Comparison of ENCODE assay signal across 9 cellular contexts in the genomic region with DNA sequence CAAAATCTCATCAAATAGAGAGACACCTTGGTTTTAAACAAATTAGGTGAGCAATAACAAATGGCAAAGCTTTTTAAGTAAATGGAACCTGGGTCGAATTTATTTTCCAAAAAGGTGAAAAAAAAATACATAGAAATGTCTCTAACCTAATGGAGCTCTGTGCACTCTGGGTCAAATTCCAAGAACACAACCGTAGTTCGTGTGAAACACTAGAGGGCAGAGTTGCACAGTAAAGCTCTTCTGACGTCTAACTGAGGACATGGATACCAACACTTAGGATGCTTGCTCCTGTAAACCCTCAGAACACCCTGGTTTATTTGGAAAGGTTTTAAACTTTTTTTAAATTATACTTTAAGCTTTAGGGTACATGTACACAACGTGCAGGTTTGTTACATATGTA. TPM values are rescaled to one million over a fixed set of nuclear protein-coding genes. Genes with fewer than 3 reads are reported as not detected.
DNase-seq lines count a peak whose midpoint lies in the region; ATAC-seq and TF ChIP-seq lines count a peak whose summit lies in the region.
"Had no signal": no experiment of that assay in that cellular context is flagged by ENCODE, and none has a peak within 500 bp of the region (broad histone marks: within the 10 kb centered on the region; RNA-seq: fewer than 3 reads in every experiment).

No MANE protein-coding gene starts in this region.

- TF ChIP-seq POLR2A in gastroesophageal sphincter (IDR thresholded peaks at IDR 0.05), result no peak

- no peaks in the 10 kb centered on the region for H3K27me3 Mint-ChIP-seq in CD4-positive, alpha-beta memory T cell
- H3K27me3 Mint-ChIP-seq in T-helper 17 cell, result no peaks in the 10 kb centered on the region

- DNase-seq in CD4-positive, alpha-beta memory T cell, result peak in 4 of 5 donors; percentile 0 to 10 (median 2)
- DNase-seq in NCI-H1930 (lab: John Stamatoyannopoulos, UW) (peak; percentile 66 to 77), T-helper 17 cell (no peak), globus pallidus (ENCODE audit: low spot score) (peak; percentile 48), renal cortical epithelial cell (ENCODE audit: low read depth) (peak; percentile 72)

- H3K36me3 Mint-ChIP-seq in CD4-positive, alpha-beta memory T cell, result no peaks in the 10 kb centered on the region
- no peaks in the 10 kb centered on the region for H3K36me3 Mint-ChIP-seq in T-helper 17 cell (ENCODE audit: low read depth)

- H3K4me1 ChIP-seq in CD4-positive, alpha-beta memory T cell (ENCODE audit: insufficient read depth, low read length), result no peaks in the 10 kb centered on the region
- no peaks in the 10 kb centered on the region for H3K4me1 ChIP-seq in gastroesophageal sphincter

- 0% methylated on average over 5 of the region's 5 CpGs for WGBS in gastroesophageal sphincter (ENCODE audit: low coverage in 1 of 2), 2 donors

- H3K4me3 Mint-ChIP-seq in CD4-positive, alpha-beta memory T cell, result no peak overlapping the region
- no peak overlapping the region for H3K4me3 Mint-ChIP-seq in T-helper 17 cell

- no peaks in the 10 kb centered on the region for H3K9me3 ChIP-seq in CD4-positive, alpha-beta memory T cell (ENCODE audit: control insufficient read depth in 1 of 2, low read length in 2 of 2)
- H3K9me3 ChIP-seq in T-helper 17 cell (ENCODE audit: control insufficient read depth, low read length, poor library complexity, severe bottlenecking), result no peaks in the 10 kb centered on the region
- H3K9me3 ChIP-seq in gastroesophageal sphincter, result no peaks in the 10 kb centered on the region

- H3K4me1 Mint-ChIP-seq in CD4-positive, alpha-beta memory T cell, result no peaks in the 10 kb centered on the region
- no peaks in the 10 kb centered on the region for H3K4me1 Mint-ChIP-seq in T-helper 17 cell

- no peak for TF ChIP-seq EP300 in gastroesophageal sphincter (IDR thresholded peaks at IDR 0.05)

- no peaks in the 10 kb centered on the region for H3K27me3 ChIP-seq in CD4-positive, alpha-beta memory T cell (ENCODE audit: insufficient read depth, low read length)
- H3K27me3 ChIP-seq in gastroesophageal sphincter, result no peaks in the 10 kb centered on the region

- TF ChIP-seq CTCF in gastroesophageal sphincter (IDR thresholded peaks at IDR 0.05), result peak in 1 of 4 experiments; percentile 37

- H3K27ac ChIP-seq in CD4-positive, alpha-beta memory T cell (ENCODE audit: low read depth, low read length), result no peak overlapping the region
- H3K27ac ChIP-seq in gastroesophageal sphincter, result no peak overlapping the region

- H3K27ac Mint-ChIP-seq in CD4-positive, alpha-beta memory T cell, result no peak overlapping the region
- no peak overlapping the region for H3K27ac Mint-ChIP-seq in T-helper 17 cell

- no peak overlapping the region for H3K4me3 ChIP-seq in CD4-positive, alpha-beta memory T cell (ENCODE audit: low read length in 2 of 2)
- no peak overlapping the region for H3K4me3 ChIP-seq in gastroesophageal sphincter

- H3K36me3 ChIP-seq in CD4-positive, alpha-beta memory T cell (ENCODE audit: insufficient read depth, low read length), result no peaks in the 10 kb centered on the region
- no peaks in the 10 kb centered on the region for H3K36me3 ChIP-seq in gastroesophageal sphincter

- POLR2A ChIA-PET in CD4-positive, alpha-beta memory T cell (lab: Charles Lee; ENCODE audit: partially characterized antibody), result no interaction called here

- H3K9me3 Mint-ChIP-seq in CD4-positive, alpha-beta memory T cell, result no peaks in the 10 kb centered on the region

- intact Hi-C loops in CD4-positive, alpha-beta memory T cell (cut with micrococcal nuclease), result no loop called here

- CTCF ChIA-PET in CD4-positive, alpha-beta memory T cell (lab: Charles Lee; ENCODE audit: partially characterized antibody), result interaction anchor here (1.1 to 1.7 kb wide), 4 partner anchors 291 to 509 kb away, joined by 5 to 10 read pairs (median 6); no protein-coding TSS in a partner anchor

- ATAC-seq in GM18520 (IDR thresholded peaks at IDR 0.05; ENCODE audit: unreplicated experiment) (peak; percentile 88), HG02970 (IDR thresholded peaks at IDR 0.05; ENCODE audit: low FRiP score, unreplicated experiment) (peak; percentile 88), T-helper 17 cell (peak; percentile 48), gastroesophageal sphincter (no peak)

RNA-seq across cellular contexts. Expression of a gene that starts 18.9 kb away (rescaled TPM):
- not detected for total RNA-seq in CD4-positive, alpha-beta memory T cell
- polyA plus RNA-seq in CD4-positive, alpha-beta memory T cell, result not detected
- not detected for total RNA-seq in T-helper 17 cell
- not detected in 2 replicates for total RNA-seq in renal cortical epithelial cell
- total RNA-seq in gastroesophageal sphincter, result not detected
- total RNA-seq: T-helper 2 cell treated with Interferon-gamma antibody and Interleukin-4, amounts not matched to agents 100 ng/mL and 5 ng/mL, for 36 hours had no signal

Comparison
In these comparisons a context has a peak if more than half of its experiments do, and no peak if none do; other contexts are left out.
1. DNase-seq: peak in CD4-positive, alpha-beta memory T cell (4 of 5), NCI-H1930 (2 of 2), globus pallidus (single experiment) and renal cortical epithelial cell (single experiment); none in T-helper 17 cell (0 of 3).